Comparison of ENCODE assay signal across 1 cellular context in the genomic region with DNA sequence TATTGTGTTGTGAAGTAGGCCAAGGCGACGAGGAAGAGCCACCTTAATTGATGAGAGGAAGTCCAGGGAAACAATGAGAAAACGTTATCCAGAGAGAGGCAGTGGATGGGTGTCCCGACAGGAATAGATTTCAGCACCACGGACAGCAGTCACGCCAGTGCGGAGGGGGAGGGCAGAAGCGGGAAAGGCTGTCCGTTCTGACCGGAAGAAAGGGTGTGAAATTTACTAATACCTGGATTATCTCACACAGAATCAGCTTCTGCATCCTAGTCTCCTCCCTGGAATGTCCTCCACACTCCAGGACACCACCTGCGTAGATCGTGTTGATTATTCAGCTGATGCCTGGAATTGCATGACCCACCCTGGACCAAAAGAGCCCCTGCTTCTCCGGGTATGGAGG.
TF ChIP-seq lines count a peak whose summit lies in the region.

No MANE protein-coding gene starts in this region.

TF ChIP-seq in K562, 482 proteins besides CTCF, POLR2A, EP300 and RAD21 (continued from another document and continues in another):
- TF ChIP-seq, protein P1, sequence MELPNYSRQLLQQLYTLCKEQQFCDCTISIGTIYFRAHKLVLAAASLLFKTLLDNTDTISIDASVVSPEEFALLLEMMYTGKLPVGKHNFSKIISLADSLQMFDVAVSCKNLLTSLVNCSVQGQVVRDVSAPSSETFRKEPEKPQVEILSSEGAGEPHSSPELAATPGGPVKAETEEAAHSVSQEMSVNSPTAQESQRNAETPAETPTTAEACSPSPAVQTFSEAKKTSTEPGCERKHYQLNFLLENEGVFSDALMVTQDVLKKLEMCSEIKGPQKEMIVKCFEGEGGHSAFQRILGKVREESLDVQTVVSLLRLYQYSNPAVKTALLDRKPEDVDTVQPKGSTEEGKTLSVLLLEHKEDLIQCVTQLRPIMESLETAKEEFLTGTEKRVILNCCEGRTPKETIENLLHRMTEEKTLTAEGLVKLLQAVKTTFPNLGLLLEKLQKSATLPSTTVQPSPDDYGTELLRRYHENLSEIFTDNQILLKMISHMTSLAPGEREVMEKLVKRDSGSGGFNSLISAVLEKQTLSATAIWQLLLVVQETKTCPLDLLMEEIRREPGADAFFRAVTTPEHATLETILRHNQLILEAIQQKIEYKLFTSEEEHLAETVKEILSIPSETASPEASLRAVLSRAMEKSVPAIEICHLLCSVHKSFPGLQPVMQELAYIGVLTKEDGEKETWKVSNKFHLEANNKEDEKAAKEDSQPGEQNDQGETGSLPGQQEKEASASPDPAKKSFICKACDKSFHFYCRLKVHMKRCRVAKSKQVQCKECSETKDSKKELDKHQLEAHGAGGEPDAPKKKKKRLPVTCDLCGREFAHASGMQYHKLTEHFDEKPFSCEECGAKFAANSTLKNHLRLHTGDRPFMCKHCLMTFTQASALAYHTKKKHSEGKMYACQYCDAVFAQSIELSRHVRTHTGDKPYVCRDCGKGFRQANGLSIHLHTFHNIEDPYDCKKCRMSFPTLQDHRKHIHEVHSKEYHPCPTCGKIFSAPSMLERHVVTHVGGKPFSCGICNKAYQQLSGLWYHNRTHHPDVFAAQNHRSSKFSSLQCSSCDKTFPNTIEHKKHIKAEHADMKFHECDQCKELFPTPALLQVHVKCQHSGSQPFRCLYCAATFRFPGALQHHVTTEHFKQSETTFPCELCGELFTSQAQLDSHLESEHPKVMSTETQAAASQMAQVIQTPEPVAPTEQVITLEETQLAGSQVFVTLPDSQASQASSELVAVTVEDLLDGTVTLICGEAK (IDR thresholded peaks at IDR 0.05) = peak; percentile 52; the same call in 1 of the 2 replicates
- TF ChIP-seq, protein P1 (CRISPR knock-in tag; IDR thresholded peaks at IDR 0.05) = 0 out of 2 replicates have a peak, but pooled peaks have one; percentile 40
- TF ChIP-seq, protein P2, sequence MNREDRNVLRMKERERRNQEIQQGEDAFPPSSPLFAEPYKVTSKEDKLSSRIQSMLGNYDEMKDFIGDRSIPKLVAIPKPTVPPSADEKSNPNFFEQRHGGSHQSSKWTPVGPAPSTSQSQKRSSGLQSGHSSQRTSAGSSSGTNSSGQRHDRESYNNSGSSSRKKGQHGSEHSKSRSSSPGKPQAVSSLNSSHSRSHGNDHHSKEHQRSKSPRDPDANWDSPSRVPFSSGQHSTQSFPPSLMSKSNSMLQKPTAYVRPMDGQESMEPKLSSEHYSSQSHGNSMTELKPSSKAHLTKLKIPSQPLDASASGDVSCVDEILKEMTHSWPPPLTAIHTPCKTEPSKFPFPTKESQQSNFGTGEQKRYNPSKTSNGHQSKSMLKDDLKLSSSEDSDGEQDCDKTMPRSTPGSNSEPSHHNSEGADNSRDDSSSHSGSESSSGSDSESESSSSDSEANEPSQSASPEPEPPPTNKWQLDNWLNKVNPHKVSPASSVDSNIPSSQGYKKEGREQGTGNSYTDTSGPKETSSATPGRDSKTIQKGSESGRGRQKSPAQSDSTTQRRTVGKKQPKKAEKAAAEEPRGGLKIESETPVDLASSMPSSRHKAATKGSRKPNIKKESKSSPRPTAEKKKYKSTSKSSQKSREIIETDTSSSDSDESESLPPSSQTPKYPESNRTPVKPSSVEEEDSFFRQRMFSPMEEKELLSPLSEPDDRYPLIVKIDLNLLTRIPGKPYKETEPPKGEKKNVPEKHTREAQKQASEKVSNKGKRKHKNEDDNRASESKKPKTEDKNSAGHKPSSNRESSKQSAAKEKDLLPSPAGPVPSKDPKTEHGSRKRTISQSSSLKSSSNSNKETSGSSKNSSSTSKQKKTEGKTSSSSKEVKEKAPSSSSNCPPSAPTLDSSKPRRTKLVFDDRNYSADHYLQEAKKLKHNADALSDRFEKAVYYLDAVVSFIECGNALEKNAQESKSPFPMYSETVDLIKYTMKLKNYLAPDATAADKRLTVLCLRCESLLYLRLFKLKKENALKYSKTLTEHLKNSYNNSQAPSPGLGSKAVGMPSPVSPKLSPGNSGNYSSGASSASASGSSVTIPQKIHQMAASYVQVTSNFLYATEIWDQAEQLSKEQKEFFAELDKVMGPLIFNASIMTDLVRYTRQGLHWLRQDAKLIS (CRISPR knock-in tag; IDR thresholded peaks at IDR 0.05) = 0 out of 2 replicates have a peak, but pooled peaks have one; percentile 34
- TF ChIP-seq, protein P3, sequence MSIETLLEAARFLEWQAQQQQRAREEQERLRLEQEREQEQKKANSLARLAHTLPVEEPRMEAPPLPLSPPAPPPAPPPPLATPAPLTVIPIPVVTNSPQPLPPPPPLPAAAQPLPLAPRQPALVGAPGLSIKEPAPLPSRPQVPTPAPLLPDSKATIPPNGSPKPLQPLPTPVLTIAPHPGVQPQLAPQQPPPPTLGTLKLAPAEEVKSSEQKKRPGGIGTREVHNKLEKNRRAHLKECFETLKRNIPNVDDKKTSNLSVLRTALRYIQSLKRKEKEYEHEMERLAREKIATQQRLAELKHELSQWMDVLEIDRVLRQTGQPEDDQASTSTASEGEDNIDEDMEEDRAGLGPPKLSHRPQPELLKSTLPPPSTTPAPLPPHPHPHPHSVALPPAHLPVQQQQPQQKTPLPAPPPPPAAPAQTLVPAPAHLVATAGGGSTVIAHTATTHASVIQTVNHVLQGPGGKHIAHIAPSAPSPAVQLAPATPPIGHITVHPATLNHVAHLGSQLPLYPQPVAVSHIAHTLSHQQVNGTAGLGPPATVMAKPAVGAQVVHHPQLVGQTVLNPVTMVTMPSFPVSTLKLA (conservative IDR thresholded peaks at IDR 0.05) = 0 out of 4 replicates have a peak, but pooled peaks of 1 of the 2 experiments have one; percentile 32
- TF ChIP-seq, protein P4, sequence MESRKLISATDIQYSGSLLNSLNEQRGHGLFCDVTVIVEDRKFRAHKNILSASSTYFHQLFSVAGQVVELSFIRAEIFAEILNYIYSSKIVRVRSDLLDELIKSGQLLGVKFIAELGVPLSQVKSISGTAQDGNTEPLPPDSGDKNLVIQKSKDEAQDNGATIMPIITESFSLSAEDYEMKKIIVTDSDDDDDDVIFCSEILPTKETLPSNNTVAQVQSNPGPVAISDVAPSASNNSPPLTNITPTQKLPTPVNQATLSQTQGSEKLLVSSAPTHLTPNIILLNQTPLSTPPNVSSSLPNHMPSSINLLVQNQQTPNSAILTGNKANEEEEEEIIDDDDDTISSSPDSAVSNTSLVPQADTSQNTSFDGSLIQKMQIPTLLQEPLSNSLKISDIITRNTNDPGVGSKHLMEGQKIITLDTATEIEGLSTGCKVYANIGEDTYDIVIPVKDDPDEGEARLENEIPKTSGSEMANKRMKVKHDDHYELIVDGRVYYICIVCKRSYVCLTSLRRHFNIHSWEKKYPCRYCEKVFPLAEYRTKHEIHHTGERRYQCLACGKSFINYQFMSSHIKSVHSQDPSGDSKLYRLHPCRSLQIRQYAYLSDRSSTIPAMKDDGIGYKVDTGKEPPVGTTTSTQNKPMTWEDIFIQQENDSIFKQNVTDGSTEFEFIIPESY (CRISPR knock-in tag; IDR thresholded peaks at IDR 0.05) = no peak
- TF ChIP-seq HDAC1 (IDR thresholded peaks at IDR 0.05) = 0 out of 4 replicates have a peak, but pooled peaks of 1 of the 2 experiments have one; percentile 17
- TF ChIP-seq RB1 (IDR thresholded peaks at IDR 0.05; ENCODE audit: low read depth) = peak; percentile 74
- TF ChIP-seq ZNF644 (tag; IDR thresholded peaks at IDR 0.05; ENCODE audit: low read depth) = 0 out of 2 replicates have a peak, but pooled peaks have one; percentile 38
- TF ChIP-seq, protein P5, sequence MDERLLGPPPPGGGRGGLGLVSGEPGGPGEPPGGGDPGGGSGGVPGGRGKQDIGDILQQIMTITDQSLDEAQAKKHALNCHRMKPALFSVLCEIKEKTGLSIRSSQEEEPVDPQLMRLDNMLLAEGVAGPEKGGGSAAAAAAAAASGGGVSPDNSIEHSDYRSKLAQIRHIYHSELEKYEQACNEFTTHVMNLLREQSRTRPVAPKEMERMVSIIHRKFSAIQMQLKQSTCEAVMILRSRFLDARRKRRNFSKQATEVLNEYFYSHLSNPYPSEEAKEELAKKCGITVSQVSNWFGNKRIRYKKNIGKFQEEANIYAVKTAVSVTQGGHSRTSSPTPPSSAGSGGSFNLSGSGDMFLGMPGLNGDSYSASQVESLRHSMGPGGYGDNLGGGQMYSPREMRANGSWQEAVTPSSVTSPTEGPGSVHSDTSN (CRISPR knock-in tag; IDR thresholded peaks at IDR 0.05; ENCODE audit: low read depth) = no peak
- TF ChIP-seq, protein P5 (tag; conservative IDR thresholded peaks at IDR 0.05; ENCODE audit: low read depth) = no peak
- TF ChIP-seq, protein P6, sequence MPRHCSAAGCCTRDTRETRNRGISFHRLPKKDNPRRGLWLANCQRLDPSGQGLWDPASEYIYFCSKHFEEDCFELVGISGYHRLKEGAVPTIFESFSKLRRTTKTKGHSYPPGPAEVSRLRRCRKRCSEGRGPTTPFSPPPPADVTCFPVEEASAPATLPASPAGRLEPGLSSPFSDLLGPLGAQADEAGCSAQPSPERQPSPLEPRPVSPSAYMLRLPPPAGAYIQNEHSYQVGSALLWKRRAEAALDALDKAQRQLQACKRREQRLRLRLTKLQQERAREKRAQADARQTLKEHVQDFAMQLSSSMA (CRISPR knock-in tag; IDR thresholded peaks at IDR 0.05) = no peak
- TF ChIP-seq RCOR1 (IDR thresholded peaks at IDR 0.05; ENCODE audit: borderline replicate concordance in 1 of 2, low read depth in 2 of 2, low read length in 2 of 2) = peak in 1 of 2 experiments; percentile 85; a peak in 2 of 4 replicates
- no peak for TF ChIP-seq DDX20 (tag; IDR thresholded peaks at IDR 0.05; ENCODE audit: low read depth)
- TF ChIP-seq, protein P7, sequence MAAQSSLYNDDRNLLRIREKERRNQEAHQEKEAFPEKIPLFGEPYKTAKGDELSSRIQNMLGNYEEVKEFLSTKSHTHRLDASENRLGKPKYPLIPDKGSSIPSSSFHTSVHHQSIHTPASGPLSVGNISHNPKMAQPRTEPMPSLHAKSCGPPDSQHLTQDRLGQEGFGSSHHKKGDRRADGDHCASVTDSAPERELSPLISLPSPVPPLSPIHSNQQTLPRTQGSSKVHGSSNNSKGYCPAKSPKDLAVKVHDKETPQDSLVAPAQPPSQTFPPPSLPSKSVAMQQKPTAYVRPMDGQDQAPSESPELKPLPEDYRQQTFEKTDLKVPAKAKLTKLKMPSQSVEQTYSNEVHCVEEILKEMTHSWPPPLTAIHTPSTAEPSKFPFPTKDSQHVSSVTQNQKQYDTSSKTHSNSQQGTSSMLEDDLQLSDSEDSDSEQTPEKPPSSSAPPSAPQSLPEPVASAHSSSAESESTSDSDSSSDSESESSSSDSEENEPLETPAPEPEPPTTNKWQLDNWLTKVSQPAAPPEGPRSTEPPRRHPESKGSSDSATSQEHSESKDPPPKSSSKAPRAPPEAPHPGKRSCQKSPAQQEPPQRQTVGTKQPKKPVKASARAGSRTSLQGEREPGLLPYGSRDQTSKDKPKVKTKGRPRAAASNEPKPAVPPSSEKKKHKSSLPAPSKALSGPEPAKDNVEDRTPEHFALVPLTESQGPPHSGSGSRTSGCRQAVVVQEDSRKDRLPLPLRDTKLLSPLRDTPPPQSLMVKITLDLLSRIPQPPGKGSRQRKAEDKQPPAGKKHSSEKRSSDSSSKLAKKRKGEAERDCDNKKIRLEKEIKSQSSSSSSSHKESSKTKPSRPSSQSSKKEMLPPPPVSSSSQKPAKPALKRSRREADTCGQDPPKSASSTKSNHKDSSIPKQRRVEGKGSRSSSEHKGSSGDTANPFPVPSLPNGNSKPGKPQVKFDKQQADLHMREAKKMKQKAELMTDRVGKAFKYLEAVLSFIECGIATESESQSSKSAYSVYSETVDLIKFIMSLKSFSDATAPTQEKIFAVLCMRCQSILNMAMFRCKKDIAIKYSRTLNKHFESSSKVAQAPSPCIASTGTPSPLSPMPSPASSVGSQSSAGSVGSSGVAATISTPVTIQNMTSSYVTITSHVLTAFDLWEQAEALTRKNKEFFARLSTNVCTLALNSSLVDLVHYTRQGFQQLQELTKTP (IDR thresholded peaks at IDR 0.05; ENCODE audit: low read depth in 1 of 2, partially characterized antibody in 2 of 2) = peak in 1 of 2 experiments; percentile 90
- no peak for TF ChIP-seq ARHGAP35 (IDR thresholded peaks at IDR 0.05; ENCODE audit: partially characterized antibody)
- TF ChIP-seq, protein P8, sequence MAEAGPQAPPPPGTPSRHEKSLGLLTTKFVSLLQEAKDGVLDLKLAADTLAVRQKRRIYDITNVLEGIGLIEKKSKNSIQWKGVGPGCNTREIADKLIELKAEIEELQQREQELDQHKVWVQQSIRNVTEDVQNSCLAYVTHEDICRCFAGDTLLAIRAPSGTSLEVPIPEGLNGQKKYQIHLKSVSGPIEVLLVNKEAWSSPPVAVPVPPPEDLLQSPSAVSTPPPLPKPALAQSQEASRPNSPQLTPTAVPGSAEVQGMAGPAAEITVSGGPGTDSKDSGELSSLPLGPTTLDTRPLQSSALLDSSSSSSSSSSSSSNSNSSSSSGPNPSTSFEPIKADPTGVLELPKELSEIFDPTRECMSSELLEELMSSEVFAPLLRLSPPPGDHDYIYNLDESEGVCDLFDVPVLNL (CRISPR knock-in tag; IDR thresholded peaks at IDR 0.05; ENCODE audit: low read depth) = peak; percentile 86
